8 cellular contexts compared by ENCODE assay signal in genomic region chr17:48215583-48216139, GRCh38.
DNase-seq lines count a peak whose midpoint lies in the region; ATAC-seq and TF ChIP-seq lines count a peak whose summit lies in the region.

No MANE protein-coding gene starts in this region.

- H3K4me1 ChIP-seq in upper lobe of right lung, result no peaks in the 10 kb centered on the region

- peaks cover 10% of the 10 kb centered on the region for H3K27me3 ChIP-seq in upper lobe of right lung

- H3K4me3 Mint-ChIP-seq in activated T-cell treated with anti-CD3 and anti-CD28 coated beads, Interleukin-2, amount 50 U/mL, for 4 hours, result no peak overlapping the region

- H3K4me3 ChIP-seq in foreskin fibroblast (ENCODE audit: low read depth in 1 of 2, low read length in 2 of 2), result no peak overlapping the region
- no peak overlapping the region for H3K4me3 ChIP-seq in upper lobe of right lung

- DNase-seq in DMS114 treated with DMSO at 0.1 percent for 48 hours (lab: John Stamatoyannopoulos, UW; ENCODE audit: unreplicated experiment), result peak; percentile 55
- DNase-seq in KBM-7, result peak; percentile 33
- DNase-seq in SHP77 (lab: John Stamatoyannopoulos, UW), result peak; percentile 87 to 90
- peak; percentile 12 to 53 for DNase-seq in foreskin fibroblast
- no peak for DNase-seq in upper lobe of right lung
- no peak for DNase-seq in effector CD4-positive, alpha-beta T cell
- no peak for DNase-seq in activated T-cell treated with anti-CD3 and anti-CD28 coated beads, Interleukin-2, amount 50 U/mL, for 4 hours

- H3K4me1 Mint-ChIP-seq in activated T-cell treated with anti-CD3 and anti-CD28 coated beads, Interleukin-2, amount 50 U/mL, for 4 hours (ENCODE audit: low read depth), result peaks cover 4% of the 10 kb centered on the region

- in situ Hi-C loops in KBM-7 (cut with MboI; ENCODE audit: low pct_unique_long_range_greater_than_20kb, low sequenced_read_pairs), result no loop called here

- no peak overlapping the region for H3K27ac ChIP-seq in upper lobe of right lung

- no peaks in the 10 kb centered on the region for H3K9me3 ChIP-seq in upper lobe of right lung

- intact Hi-C loops in upper lobe of right lung (cut with DNase I), result no loop called here

- ATAC-seq in upper lobe of right lung, result peak; percentile 76
- ATAC-seq in HG02852 (IDR thresholded peaks at IDR 0.05; ENCODE audit: unreplicated experiment), result no peak
- no peak for ATAC-seq in activated T-cell treated with anti-CD3 and anti-CD28 coated beads, Interleukin-2, amount 50 U/mL, for 4 hours

- H3K36me3 ChIP-seq in upper lobe of right lung, result no peaks in the 10 kb centered on the region

- no peaks in the 10 kb centered on the region for H3K27me3 Mint-ChIP-seq in activated T-cell treated with anti-CD3 and anti-CD28 coated beads, Interleukin-2, amount 50 U/mL, for 4 hours (ENCODE audit: low read depth)

- TF ChIP-seq CTCF in foreskin fibroblast (IDR thresholded peaks at IDR 0.05; ENCODE audit: low read depth, low read length) (peak; percentile 61), upper lobe of right lung (IDR thresholded peaks at IDR 0.05) (peak; percentile 39)

- no peaks in the 10 kb centered on the region for H3K9me3 Mint-ChIP-seq in activated T-cell treated with anti-CD3 and anti-CD28 coated beads, Interleukin-2, amount 50 U/mL, for 4 hours

- H3K36me3 Mint-ChIP-seq in activated T-cell treated with anti-CD3 and anti-CD28 coated beads, Interleukin-2, amount 50 U/mL, for 4 hours (ENCODE audit: insufficient read depth), result peaks cover 9% of the 10 kb centered on the region

Comparison
In these comparisons a context has a peak if more than half of its experiments do, and no peak if none do; other contexts are left out.
1. DNase-seq: peak in DMS114 treated with DMSO at 0.1 percent for 48 hours (single experiment), KBM-7 (single experiment), SHP77 (2 of 2) and foreskin fibroblast (2 of 2); none in upper lobe of right lung (single experiment), effector CD4-positive, alpha-beta T cell (single experiment) and activated T-cell treated with anti-CD3 and anti-CD28 coated beads, Interleukin-2, amount 50 U/mL, for 4 hours (single experiment).